8 cellular contexts compared by ENCODE assay signal in genomic region chr13:75480691-75481175, GRCh38. TPM values are rescaled to one million over a fixed set of nuclear protein-coding genes. Genes with fewer than 3 reads are reported as not detected.
DNase-seq lines count a peak whose midpoint lies in the region; ATAC-seq and TF ChIP-seq lines count a peak whose summit lies in the region.

No MANE protein-coding gene starts in this region.

- no peaks in the 10 kb centered on the region for H3K9me3 Mint-ChIP-seq in Calu3 (ENCODE audit: low read depth, unreplicated experiment)
- H3K9me3 Mint-ChIP-seq in activated T-cell treated with anti-CD3 and anti-CD28 coated beads, Interleukin-2, amount 50 U/mL, for 4 hours = no peaks in the 10 kb centered on the region
- H3K9me3 Mint-ChIP-seq in neural crest cell = no peaks in the 10 kb centered on the region

- no peak for TF ChIP-seq CTCF in Calu3 (IDR thresholded peaks at IDR 0.05; ENCODE audit: unreplicated experiment)
- no peak for TF ChIP-seq CTCF in foreskin keratinocyte (conservative IDR thresholded peaks at IDR 0.05)
- TF ChIP-seq CTCF in neural crest cell (conservative IDR thresholded peaks at IDR 0.05) = no peak

- ATAC-seq in GM21723 (IDR thresholded peaks at IDR 0.05; ENCODE audit: unreplicated experiment) (peak; percentile 7), foreskin keratinocyte (peak; percentile 56), GM21381 (IDR thresholded peaks at IDR 0.05; ENCODE audit: unreplicated experiment) (no peak), HG03354 (IDR thresholded peaks at IDR 0.05; ENCODE audit: poor library complexity, severe bottlenecking, unreplicated experiment) (no peak)
- ATAC-seq in activated T-cell treated with anti-CD3 and anti-CD28 coated beads, Interleukin-2, amount 50 U/mL, for 4 hours = peak in 1 of 2 donors; percentile 8

- H3K27me3 Mint-ChIP-seq in Calu3 (ENCODE audit: unreplicated experiment) (no peaks in the 10 kb centered on the region), neural crest cell (ENCODE audit: low read depth) (peaks cover 22% of the 10 kb centered on the region)
- peaks cover 64% of the 10 kb centered on the region for H3K27me3 Mint-ChIP-seq in activated T-cell treated with anti-CD3 and anti-CD28 coated beads, Interleukin-2, amount 50 U/mL, for 4 hours (ENCODE audit: low read depth)

- H3K27ac ChIP-seq in foreskin keratinocyte = no peak overlapping the region

- CTCF ChIA-PET in Calu3 (lab: Charles Lee) = interaction anchor here (0.7 kb wide), 1 partner anchor 69 kb away, joined by 4 read pairs; no protein-coding TSS in a partner anchor

- BruUV-seq in Calu3 (replicated peaks; lab: Mats Ljungman, UMichigan) = no TSS peak

- H3K27ac Mint-ChIP-seq in Calu3 (ENCODE audit: unreplicated experiment) (no peak overlapping the region), neural crest cell (ENCODE audit: unreplicated experiment) (peak overlapping the region; percentile 3)

- no peaks in the 10 kb centered on the region for H3K27me3 ChIP-seq in foreskin keratinocyte

- DNase-seq in Calu3 = peak; percentile 61
- peak; percentile 47 for DNase-seq in NCI-H2029 (lab: John Stamatoyannopoulos, UW)
- DNase-seq in activated T-cell treated with anti-CD3 and anti-CD28 coated beads, Interleukin-2, amount 50 U/mL, for 4 hours = peak; percentile 5
- DNase-seq in foreskin keratinocyte = peak in 1 of 2 donors; percentile 85
- peak; percentile 39 for DNase-seq in neural crest cell (ENCODE audit: low read depth, low spot score)

- H3K4me1 ChIP-seq in foreskin keratinocyte = peaks cover 11% of the 10 kb centered on the region

- intact Hi-C loops in Calu3 (cut with micrococcal nuclease; ENCODE audit: unreplicated experiment) = loop anchor here (10.0 kb wide), 1 partner anchor 64 kb away; the partner anchor contains the start of gene UCHL3

- H3K4me3 Mint-ChIP-seq in Calu3 (ENCODE audit: low read depth, unreplicated experiment) (peak overlapping the region; percentile 85), neural crest cell (peak overlapping the region; percentile 87)
- H3K4me3 Mint-ChIP-seq in activated T-cell treated with anti-CD3 and anti-CD28 coated beads, Interleukin-2, amount 50 U/mL, for 4 hours = peak overlapping the region; percentile 79

- peaks cover 18% of the 10 kb centered on the region for H3K36me3 Mint-ChIP-seq in Calu3 (ENCODE audit: insufficient read depth, unreplicated experiment)
- H3K36me3 Mint-ChIP-seq in activated T-cell treated with anti-CD3 and anti-CD28 coated beads, Interleukin-2, amount 50 U/mL, for 4 hours (ENCODE audit: insufficient read depth) = no peaks in the 10 kb centered on the region
- no peaks in the 10 kb centered on the region for H3K36me3 Mint-ChIP-seq in neural crest cell (ENCODE audit: low read depth)

- H3K4me1 Mint-ChIP-seq in Calu3 (ENCODE audit: low read depth, unreplicated experiment) = peaks cover 11% of the 10 kb centered on the region
- H3K4me1 Mint-ChIP-seq in activated T-cell treated with anti-CD3 and anti-CD28 coated beads, Interleukin-2, amount 50 U/mL, for 4 hours (ENCODE audit: low read depth) = peaks cover 15% of the 10 kb centered on the region
- peaks cover 20% of the 10 kb centered on the region for H3K4me1 Mint-ChIP-seq in neural crest cell

RNA-seq across cellular contexts. Expression of gene TBC1D4, which starts 1.2 kb away (rescaled TPM):
- 15.2 and 15.4 TPM in 2 replicates for total RNA-seq in Calu3 (2022)
- total RNA-seq in activated T-cell treated with anti-CD3 and anti-CD28 coated beads, Interleukin-2, amount 50 U/mL, for 4 hours = 10 to 100 TPM; 25.1 to 35.1 (median 30.0) TPM
- total RNA-seq in foreskin keratinocyte = 13.3 and 14.8 TPM in 2 replicates
- polyA plus RNA-seq in foreskin keratinocyte = 2.4 and 3.6 TPM in 2 replicates
- 13.3 and 13.4 TPM in 2 replicates for total RNA-seq in neural crest cell

RNA-seq across cellular contexts. Expression of gene COMMD6, which starts 56.9 kb away (rescaled TPM):
- 38.2 and 44.8 TPM in 2 replicates for total RNA-seq in Calu3 (2022)
- 10 to 100 TPM; 72.8 to 82.5 (median 74.3) TPM for total RNA-seq in activated T-cell treated with anti-CD3 and anti-CD28 coated beads, Interleukin-2, amount 50 U/mL, for 4 hours
- total RNA-seq in foreskin keratinocyte = 137 and 149 TPM in 2 replicates
- polyA plus RNA-seq in foreskin keratinocyte = 230 and 253 TPM in 2 replicates
- 125 and 128 TPM in 2 replicates for total RNA-seq in neural crest cell

Comparison
In these comparisons a context has a peak if more than half of its experiments do, and no peak if none do; other contexts are left out.
1. ATAC-seq: peak in GM21723 (single experiment) and foreskin keratinocyte (single experiment); none in GM21381 (single experiment) and HG03354 (single experiment).
2. Peak in every context shown above with its lines, with median percentiles within 50 percentile points of each other: H3K4me3 Mint-ChIP-seq.